ENCODE assay signal across 23 cellular contexts in the genomic region with DNA sequence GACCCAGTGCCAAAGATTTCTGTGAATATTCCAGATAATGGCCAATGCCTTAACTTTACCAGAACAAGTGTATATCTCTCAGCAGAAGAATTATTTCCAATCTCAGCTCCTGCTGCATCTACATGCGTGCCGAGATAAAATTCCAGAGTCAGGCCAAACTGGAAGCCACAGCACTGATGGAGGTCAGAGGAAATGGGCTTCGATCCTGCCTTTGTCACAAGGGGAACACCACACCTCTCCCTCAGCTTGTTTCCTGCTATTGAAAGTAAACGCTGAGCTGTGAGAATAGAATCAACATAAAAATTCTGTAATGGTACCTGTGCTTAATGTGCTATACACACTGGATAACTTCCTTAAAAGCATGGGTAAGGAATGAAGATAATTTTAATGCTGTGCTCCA.
DNase-seq lines count a peak whose midpoint lies in the region; ATAC-seq and TF ChIP-seq lines count a peak whose summit lies in the region.
"Had no signal": no experiment of that assay in that cellular context is flagged by ENCODE, and none has a peak within 500 bp of the region (broad histone marks: within the 10 kb centered on the region; RNA-seq: fewer than 3 reads in every experiment).

No MANE protein-coding gene starts in this region.

- TF ChIP-seq POLR2A in heart left ventricle (IDR thresholded peaks at IDR 0.05): no peak
- no peak for TF ChIP-seq POLR2A in gastroesophageal sphincter (IDR thresholded peaks at IDR 0.05)
- TF ChIP-seq POLR2A in spleen (IDR thresholded peaks at IDR 0.05): no peak

- TF ChIP-seq EP300 in gastroesophageal sphincter (IDR thresholded peaks at IDR 0.05): no peak

- H3K36me3 ChIP-seq in heart left ventricle (no peaks in the 10 kb centered on the region), gastroesophageal sphincter (no peaks in the 10 kb centered on the region), spleen (no peaks in the 10 kb centered on the region)
- H3K36me3 ChIP-seq: BE2C; BLaER1 treated with 17β-estradiol and CSF1 and Interleukin-3, amounts not matched to agents 10 nM and 100 nM had no signal

- no peaks in the 10 kb centered on the region for H3K9me3 ChIP-seq in heart left ventricle
- H3K9me3 ChIP-seq in gastroesophageal sphincter: no peaks in the 10 kb centered on the region
- no peaks in the 10 kb centered on the region for H3K9me3 ChIP-seq in right cardiac atrium (ENCODE audit: control insufficient read depth, low read length)
- peaks cover 0 to 3% (median 0%) of the 10 kb centered on the region in 8 donors for H3K9me3 ChIP-seq in spleen
- H3K9me3 ChIP-seq: A549; BE2C; BLaER1 treated with 17β-estradiol and CSF1 and Interleukin-3, amounts not matched to agents 10 nM and 100 nM had no signal

- H3K4me3 ChIP-seq in heart left ventricle: no peak overlapping the region
- no peak overlapping the region for H3K4me3 ChIP-seq in gastroesophageal sphincter
- H3K4me3 ChIP-seq in right cardiac atrium (ENCODE audit: low read length): no peak overlapping the region
- no peak overlapping the region for H3K4me3 ChIP-seq in spleen
- H3K4me3 ChIP-seq: A549; BLaER1 treated with 17β-estradiol and CSF1 and Interleukin-3, amounts not matched to agents 10 nM and 100 nM; GM12878; GM23338 had no signal

- H3K4me1 ChIP-seq in heart left ventricle (peaks cover 0 to 21% (median 5%) of the 10 kb centered on the region in 12 donors), gastroesophageal sphincter (no peaks in the 10 kb centered on the region), right cardiac atrium (ENCODE audit: control insufficient read depth, insufficient read depth, low read length) (no peaks in the 10 kb centered on the region), spleen (peaks cover 0 to 5% (median 0%) of the 10 kb centered on the region in 6 donors)
- H3K4me1 ChIP-seq: A549; BE2C; BLaER1 treated with 17β-estradiol and CSF1 and Interleukin-3, amounts not matched to agents 10 nM and 100 nM had no signal

- H3K27ac ChIP-seq in heart left ventricle: peak overlapping the region in 10 of 12 donors; percentile 17 to 87 (median 66)
- no peak overlapping the region for H3K27ac ChIP-seq in gastroesophageal sphincter
- H3K27ac ChIP-seq in right cardiac atrium (ENCODE audit: low read length): no peak overlapping the region
- H3K27ac ChIP-seq in spleen: peak overlapping the region in 7 of 8 donors; percentile 38 to 80 (median 69)
- H3K27ac ChIP-seq: A549; BLaER1 treated with 17β-estradiol and CSF1 and Interleukin-3, amounts not matched to agents 10 nM and 100 nM had no signal

- TF ChIP-seq CTCF in heart left ventricle (IDR thresholded peaks at IDR 0.05) (no peak), gastroesophageal sphincter (IDR thresholded peaks at IDR 0.05) (no peak), spleen (IDR thresholded peaks at IDR 0.05 in 8 of 11, conservative IDR thresholded peaks at IDR 0.05 in 3 of 11) (no peak)

- H3K27me3 ChIP-seq in heart left ventricle (no peaks in the 10 kb centered on the region), gastroesophageal sphincter (no peaks in the 10 kb centered on the region), right cardiac atrium (ENCODE audit: control insufficient read depth, insufficient read depth) (no peaks in the 10 kb centered on the region), spleen (replicated peaks in 1 of 7) (no peaks in the 10 kb centered on the region)
- H3K27me3 ChIP-seq: BE2C; BLaER1 treated with 17β-estradiol and CSF1 and Interleukin-3, amounts not matched to agents 10 nM and 100 nM had no signal

- DNase-seq in heart left ventricle: peak in 4 of 5 donors; percentile 25 to 50 (median 42)
- no peak for DNase-seq in cardiac septum (ENCODE audit: low spot score)
- no peak for DNase-seq in right cardiac atrium
- no peak for DNase-seq in spleen
- DNase-seq in superior temporal gyrus (ENCODE audit: extremely low spot score): no peak
- no peak for DNase-seq in hypothalamus (lab: John Stamatoyannopoulos, UW)
- DNase-seq: 8988T; ACHN; AML-193; BE2C; CD4-positive, alpha-beta T cell; CD8-positive, alpha-beta memory T cell; DMS 273 treated with DMSO at 0.1 percent for 48 hours; DMS79; EL; GDM1; H9 had no signal

- intact Hi-C loops in heart left ventricle (cut with DNase I) (loop anchor here in 1 of 10 donors (10.0 kb wide), 1 partner anchor 123 kb away; no protein-coding TSS in a partner anchor), cardiac septum (cut with DNase I) (no loop called here), right cardiac atrium (cut with DNase I) (no loop called here), spleen (cut with DNase I; ENCODE audit: low total_unique reads) (no loop called here)

- ATAC-seq in heart left ventricle (peak in 3 of 4 donors; percentile 64 to 95 (median 69)), gastroesophageal sphincter (peak; percentile 46), right cardiac atrium (peak; percentile 48 to 74)
- ATAC-seq: A549, GM12878, GM23338, HCT116 had no signal

- WGBS in heart left ventricle, 4 donors: 39 to 57% (median 50%) methylated on average over 4 of the region's 4 CpGs
- WGBS in gastroesophageal sphincter (ENCODE audit: low coverage in 1 of 2), 2 donors: 71 to 75% methylated on average over 2 of the region's 4 CpGs
- 41% methylated on average over 4 of the region's 4 CpGs for WGBS in right cardiac atrium
- WGBS in spleen, 5 donors: 68 to 83% (median 74%) methylated on average over 4 of the region's 4 CpGs

Comparison
In these comparisons a context has a peak if more than half of its experiments do, and no peak if none do; other contexts are left out.
1. DNase-seq: peak in heart left ventricle (4 of 5); none in cardiac septum (single experiment), right cardiac atrium (0 of 3), spleen (single experiment), superior temporal gyrus (single experiment) and hypothalamus (0 of 51).
2. H3K27ac ChIP-seq: peak in heart left ventricle (10 of 12) and spleen (7 of 8); none in gastroesophageal sphincter (0 of 4) and right cardiac atrium (single experiment).
3. Peak in every context shown above with its lines, with median percentiles within 50 percentile points of each other: ATAC-seq.